ENCODE assay signal across 9 cellular contexts in genomic region chr10:62779487-62780248, GRCh38. TPM values are rescaled to one million over a fixed set of nuclear protein-coding genes. Genes with fewer than 3 reads are reported as not detected.
DNase-seq lines count a peak whose midpoint lies in the region; ATAC-seq and TF ChIP-seq lines count a peak whose summit lies in the region.
"Had no signal": no experiment of that assay in that cellular context is flagged by ENCODE, and none has a peak within 500 bp of the region (broad histone marks: within the 10 kb centered on the region; RNA-seq: fewer than 3 reads in every experiment).

No MANE protein-coding gene starts in this region.

- H3K4me3 ChIP-seq in breast epithelium, result no peak overlapping the region

- BruUV-seq in MCF 10A (replicated peaks; lab: Mats Ljungman, UMichigan), result no TSS peak

- no peak overlapping the region for H3K27ac Mint-ChIP-seq in MCF 10A (ENCODE audit: low read depth, unreplicated experiment)
- H3K27ac Mint-ChIP-seq: dendritic cell treated with granulocyte-macrophage colony-stimulating factor and Interleukin-4, amounts not matched to agents 40 ng/mL and 50 ng/mL, for 4 days had no signal

- no peak for TF ChIP-seq POLR2A in breast epithelium (IDR thresholded peaks at IDR 0.05)

- CTCF ChIA-PET in MCF 10A (lab: Yijun Ruan, JAX), result interaction anchor here (0.8 to 2.3 kb wide), 2 partner anchors 9 to 23 kb away, joined by 3 to 7 read pairs; no protein-coding TSS in a partner anchor

- no peaks in the 10 kb centered on the region for H3K27me3 ChIP-seq in breast epithelium

- ATAC-seq in HG03520 (IDR thresholded peaks at IDR 0.05; ENCODE audit: unreplicated experiment), result peak; percentile 90

- intact Hi-C loops in MCF 10A (cut with micrococcal nuclease) (no loop called here), breast epithelium (cut with DNase I; ENCODE audit: low total_unique reads) (no loop called here)

- peaks cover 10% of the 10 kb centered on the region for H3K27me3 Mint-ChIP-seq in MCF 10A (ENCODE audit: insufficient read depth, unreplicated experiment)

- H3K36me3 Mint-ChIP-seq in MCF 10A (ENCODE audit: insufficient read depth, unreplicated experiment), result no peaks in the 10 kb centered on the region

- no peaks in the 10 kb centered on the region for H3K9me3 ChIP-seq in breast epithelium

- H3K4me1 ChIP-seq in breast epithelium, result no peaks in the 10 kb centered on the region

- TF ChIP-seq CTCF in MCF 10A (IDR thresholded peaks at IDR 0.05; ENCODE audit: unreplicated experiment) (no peak), breast epithelium (IDR thresholded peaks at IDR 0.05) (no peak)

- H3K36me3 ChIP-seq in breast epithelium, result no peaks in the 10 kb centered on the region

- H3K9me3 Mint-ChIP-seq in MCF 10A (ENCODE audit: unreplicated experiment), result peaks cover 6% of the 10 kb centered on the region

- POLR2A ChIA-PET in MCF 10A (lab: Yijun Ruan, JAX), result interaction anchor here (0.6 kb wide), 2 partner anchors 98 to 773 kb away, joined by 3 to 4 read pairs; no protein-coding TSS in a partner anchor

- DNase-seq in MCF 10A (ENCODE audit: unreplicated experiment) (peak; percentile 54), breast epithelium (ENCODE audit: low spot score in 2 of 2) (no peak), kidney glomerular epithelial cell (lab: John Stamatoyannopoulos, UW) (peak; percentile 41), HT-29 (ENCODE audit: low spot score) (no peak), SIG-M5 (lab: John Stamatoyannopoulos, UW) (no peak), NCI-H510A (lab: John Stamatoyannopoulos, UW) (no peak)
- DNase-seq in activated CD8-positive, alpha-beta memory T cell treated with anti-CD3 and anti-CD28 coated beads for 4 hours (ENCODE audit: low read depth in 2 of 2), result peak; percentile 79 to 91

- peaks cover 7% of the 10 kb centered on the region for H3K4me1 Mint-ChIP-seq in MCF 10A (ENCODE audit: insufficient read depth, unreplicated experiment)

- no peak overlapping the region for H3K4me3 Mint-ChIP-seq in MCF 10A (ENCODE audit: unreplicated experiment)
- H3K4me3 Mint-ChIP-seq: dendritic cell treated with granulocyte-macrophage colony-stimulating factor and Interleukin-4, amounts not matched to agents 40 ng/mL and 50 ng/mL, for 4 days had no signal

- no peak overlapping the region for H3K27ac ChIP-seq in breast epithelium

RNA-seq across cellular contexts. Expression of gene ADO, which starts 24.9 kb away (rescaled TPM):
- total RNA-seq in MCF 10A (2022), result 22.1 and 24.3 TPM in 2 replicates
- 10 to 100 TPM; 13.9 to 27.1 (median 22.9) TPM for total RNA-seq in breast epithelium
- 28.3 and 31.5 TPM in 2 replicates for total RNA-seq in HT-29 (2014; rRNA removed; shearing (Covaris generic))

RNA-seq across cellular contexts. Expression of gene EGR2, which starts 36.5 kb away (rescaled TPM):
- total RNA-seq in MCF 10A (2022), result 0.25 and 1.0 TPM in 2 replicates
- total RNA-seq in breast epithelium, result 1 to 10 TPM in 2 of 3 donors, under 1 TPM in 1; 0.32 to 9.2 (median 4.3) TPM
- total RNA-seq in HT-29 (2014; rRNA removed; shearing (Covaris generic)), result 3.7 and 5.6 TPM in 2 replicates

Comparison
In these comparisons a context has a peak if more than half of its experiments do, and no peak if none do; other contexts are left out.
1. DNase-seq: peak in MCF 10A (single experiment), activated CD8-positive, alpha-beta memory T cell treated with anti-CD3 and anti-CD28 coated beads for 4 hours (2 of 2) and kidney glomerular epithelial cell (single experiment); none in breast epithelium (0 of 2), HT-29 (single experiment), SIG-M5 (single experiment) and NCI-H510A (single experiment).